Comparison of ENCODE assay signal across 1 cellular context in genomic region chr19:2462635-2463421, GRCh38.
TF ChIP-seq lines count a peak whose summit lies in the region.

No MANE protein-coding gene starts in this region.

TF ChIP-seq in WTC11, 78 proteins besides CTCF, POLR2A, EP300 and RAD21 (continued from another document):
- TF ChIP-seq ZSCAN18 (CRISPR knock-in tag; IDR thresholded peaks at IDR 0.05) (no peak), MYBL2 (CRISPR knock-in tag; IDR thresholded peaks at IDR 0.05) (peak; percentile 100), USF2 (CRISPR knock-in tag; IDR thresholded peaks at IDR 0.05) (peak; percentile 26; the same call in 1 of the 2 replicates), CREM (CRISPR knock-in tag; IDR thresholded peaks at IDR 0.05) (peak; percentile 87), ZNF416 (CRISPR knock-in tag; IDR thresholded peaks at IDR 0.05) (peak; percentile 77; the same call in 1 of the 2 replicates), FOXK1 (CRISPR knock-in tag; IDR thresholded peaks at IDR 0.05) (peak; percentile 25; the same call in 1 of the 2 replicates), ETV6 (CRISPR knock-in tag; IDR thresholded peaks at IDR 0.05) (peak; percentile 66; the same call in 1 of the 2 replicates), E2F4 (CRISPR knock-in tag; IDR thresholded peaks at IDR 0.05; ENCODE audit: borderline replicate concordance, low read depth) (0 out of 2 replicates have a peak, but pooled peaks have one; percentile 67)
- TF ChIP-seq, protein P1, sequence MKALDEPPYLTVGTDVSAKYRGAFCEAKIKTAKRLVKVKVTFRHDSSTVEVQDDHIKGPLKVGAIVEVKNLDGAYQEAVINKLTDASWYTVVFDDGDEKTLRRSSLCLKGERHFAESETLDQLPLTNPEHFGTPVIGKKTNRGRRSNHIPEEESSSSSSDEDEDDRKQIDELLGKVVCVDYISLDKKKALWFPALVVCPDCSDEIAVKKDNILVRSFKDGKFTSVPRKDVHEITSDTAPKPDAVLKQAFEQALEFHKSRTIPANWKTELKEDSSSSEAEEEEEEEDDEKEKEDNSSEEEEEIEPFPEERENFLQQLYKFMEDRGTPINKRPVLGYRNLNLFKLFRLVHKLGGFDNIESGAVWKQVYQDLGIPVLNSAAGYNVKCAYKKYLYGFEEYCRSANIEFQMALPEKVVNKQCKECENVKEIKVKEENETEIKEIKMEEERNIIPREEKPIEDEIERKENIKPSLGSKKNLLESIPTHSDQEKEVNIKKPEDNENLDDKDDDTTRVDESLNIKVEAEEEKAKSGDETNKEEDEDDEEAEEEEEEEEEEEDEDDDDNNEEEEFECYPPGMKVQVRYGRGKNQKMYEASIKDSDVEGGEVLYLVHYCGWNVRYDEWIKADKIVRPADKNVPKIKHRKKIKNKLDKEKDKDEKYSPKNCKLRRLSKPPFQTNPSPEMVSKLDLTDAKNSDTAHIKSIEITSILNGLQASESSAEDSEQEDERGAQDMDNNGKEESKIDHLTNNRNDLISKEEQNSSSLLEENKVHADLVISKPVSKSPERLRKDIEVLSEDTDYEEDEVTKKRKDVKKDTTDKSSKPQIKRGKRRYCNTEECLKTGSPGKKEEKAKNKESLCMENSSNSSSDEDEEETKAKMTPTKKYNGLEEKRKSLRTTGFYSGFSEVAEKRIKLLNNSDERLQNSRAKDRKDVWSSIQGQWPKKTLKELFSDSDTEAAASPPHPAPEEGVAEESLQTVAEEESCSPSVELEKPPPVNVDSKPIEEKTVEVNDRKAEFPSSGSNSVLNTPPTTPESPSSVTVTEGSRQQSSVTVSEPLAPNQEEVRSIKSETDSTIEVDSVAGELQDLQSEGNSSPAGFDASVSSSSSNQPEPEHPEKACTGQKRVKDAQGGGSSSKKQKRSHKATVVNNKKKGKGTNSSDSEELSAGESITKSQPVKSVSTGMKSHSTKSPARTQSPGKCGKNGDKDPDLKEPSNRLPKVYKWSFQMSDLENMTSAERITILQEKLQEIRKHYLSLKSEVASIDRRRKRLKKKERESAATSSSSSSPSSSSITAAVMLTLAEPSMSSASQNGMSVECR (CRISPR knock-in tag; IDR thresholded peaks at IDR 0.05; ENCODE audit: borderline replicate concordance): no peak
- TF ChIP-seq, protein P2, sequence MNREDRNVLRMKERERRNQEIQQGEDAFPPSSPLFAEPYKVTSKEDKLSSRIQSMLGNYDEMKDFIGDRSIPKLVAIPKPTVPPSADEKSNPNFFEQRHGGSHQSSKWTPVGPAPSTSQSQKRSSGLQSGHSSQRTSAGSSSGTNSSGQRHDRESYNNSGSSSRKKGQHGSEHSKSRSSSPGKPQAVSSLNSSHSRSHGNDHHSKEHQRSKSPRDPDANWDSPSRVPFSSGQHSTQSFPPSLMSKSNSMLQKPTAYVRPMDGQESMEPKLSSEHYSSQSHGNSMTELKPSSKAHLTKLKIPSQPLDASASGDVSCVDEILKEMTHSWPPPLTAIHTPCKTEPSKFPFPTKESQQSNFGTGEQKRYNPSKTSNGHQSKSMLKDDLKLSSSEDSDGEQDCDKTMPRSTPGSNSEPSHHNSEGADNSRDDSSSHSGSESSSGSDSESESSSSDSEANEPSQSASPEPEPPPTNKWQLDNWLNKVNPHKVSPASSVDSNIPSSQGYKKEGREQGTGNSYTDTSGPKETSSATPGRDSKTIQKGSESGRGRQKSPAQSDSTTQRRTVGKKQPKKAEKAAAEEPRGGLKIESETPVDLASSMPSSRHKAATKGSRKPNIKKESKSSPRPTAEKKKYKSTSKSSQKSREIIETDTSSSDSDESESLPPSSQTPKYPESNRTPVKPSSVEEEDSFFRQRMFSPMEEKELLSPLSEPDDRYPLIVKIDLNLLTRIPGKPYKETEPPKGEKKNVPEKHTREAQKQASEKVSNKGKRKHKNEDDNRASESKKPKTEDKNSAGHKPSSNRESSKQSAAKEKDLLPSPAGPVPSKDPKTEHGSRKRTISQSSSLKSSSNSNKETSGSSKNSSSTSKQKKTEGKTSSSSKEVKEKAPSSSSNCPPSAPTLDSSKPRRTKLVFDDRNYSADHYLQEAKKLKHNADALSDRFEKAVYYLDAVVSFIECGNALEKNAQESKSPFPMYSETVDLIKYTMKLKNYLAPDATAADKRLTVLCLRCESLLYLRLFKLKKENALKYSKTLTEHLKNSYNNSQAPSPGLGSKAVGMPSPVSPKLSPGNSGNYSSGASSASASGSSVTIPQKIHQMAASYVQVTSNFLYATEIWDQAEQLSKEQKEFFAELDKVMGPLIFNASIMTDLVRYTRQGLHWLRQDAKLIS (CRISPR knock-in tag; IDR thresholded peaks at IDR 0.05; ENCODE audit: borderline replicate concordance): 0 out of 2 replicates have a peak, but pooled peaks have one; percentile 41
- TF ChIP-seq, protein P3, sequence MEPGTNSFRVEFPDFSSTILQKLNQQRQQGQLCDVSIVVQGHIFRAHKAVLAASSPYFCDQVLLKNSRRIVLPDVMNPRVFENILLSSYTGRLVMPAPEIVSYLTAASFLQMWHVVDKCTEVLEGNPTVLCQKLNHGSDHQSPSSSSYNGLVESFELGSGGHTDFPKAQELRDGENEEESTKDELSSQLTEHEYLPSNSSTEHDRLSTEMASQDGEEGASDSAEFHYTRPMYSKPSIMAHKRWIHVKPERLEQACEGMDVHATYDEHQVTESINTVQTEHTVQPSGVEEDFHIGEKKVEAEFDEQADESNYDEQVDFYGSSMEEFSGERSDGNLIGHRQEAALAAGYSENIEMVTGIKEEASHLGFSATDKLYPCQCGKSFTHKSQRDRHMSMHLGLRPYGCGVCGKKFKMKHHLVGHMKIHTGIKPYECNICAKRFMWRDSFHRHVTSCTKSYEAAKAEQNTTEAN (CRISPR knock-in tag; IDR thresholded peaks at IDR 0.05): peak; percentile 55; the same call in 1 of the 2 replicates
TF ChIP-seq in WTC11: peak in this region for 22.
